1 cellular context compared by ENCODE assay signal in genomic region chr19:2532252-2533071, GRCh38.
A peak's percentile ranks its signal among the peaks of the same experiment; 100 is the strongest.
TF ChIP-seq lines count a peak whose summit lies in the region.

No MANE protein-coding gene starts in this region.

TF ChIP-seq in HEK293, 187 proteins besides CTCF, POLR2A, EP300 and RAD21 (continued from another document):
- peak; percentile 66; the same call in 1 of the 2 replicates for TF ChIP-seq ZNF280D (tag by site-specific recombination; IDR thresholded peaks at IDR 0.05)
- no peak for TF ChIP-seq MYNN (tag by site-specific recombination; IDR thresholded peaks at IDR 0.05; ENCODE audit: borderline replicate concordance)
- TF ChIP-seq KLF8 (tag by site-specific recombination; IDR thresholded peaks at IDR 0.05): peak; percentile 27; the same call in 1 of the 2 replicates
- peak; percentile 98 for TF ChIP-seq SETDB1 (IDR thresholded peaks at IDR 0.05; ENCODE audit: insufficient read length, low read length)
- no peak for TF ChIP-seq ZNF621 (tag by site-specific recombination; IDR thresholded peaks at IDR 0.05)
- peak; percentile 68; the same call in 1 of the 2 replicates for TF ChIP-seq ZNF140 (tag by site-specific recombination; IDR thresholded peaks at IDR 0.05)
- TF ChIP-seq BCL11B (tag by site-specific recombination; IDR thresholded peaks at IDR 0.05; ENCODE audit: low read depth): no peak
- TF ChIP-seq TSHZ1 (tag by site-specific recombination; IDR thresholded peaks at IDR 0.05; ENCODE audit: borderline replicate concordance): no peak
